ENCODE assay signal across 16 cellular contexts in genomic region chr15:49823987-49824538, GRCh38.
DNase-seq lines count a peak whose midpoint lies in the region; ATAC-seq and TF ChIP-seq lines count a peak whose summit lies in the region.
"Had no signal": no experiment of that assay in that cellular context is flagged by ENCODE, and none has a peak within 500 bp of the region (broad histone marks: within the 10 kb centered on the region; RNA-seq: fewer than 3 reads in every experiment).

No MANE protein-coding gene starts in this region.

- H3K4me3 ChIP-seq in PC-3 (ENCODE audit: low read length) (no peak overlapping the region), mesenchymal stem cell (ENCODE audit: insufficient read depth in 1 of 2, low read depth in 1 of 2, low read length in 2 of 2) (no peak overlapping the region)
- H3K4me3 ChIP-seq: GM23248 had no signal

- H3K9ac ChIP-seq in PC-3 (ENCODE audit: low read length) (peak overlapping the region; percentile 45), mesenchymal stem cell (ENCODE audit: low read length) (no peak overlapping the region)
- H3K9ac ChIP-seq: GM23248 had no signal

- H2BK120ac ChIP-seq in mesenchymal stem cell (ENCODE audit: low read depth, low read length): no peak overlapping the region

- H3K9me3 ChIP-seq in PC-3 (ENCODE audit: low read length) (no peaks in the 10 kb centered on the region), mesenchymal stem cell (ENCODE audit: control insufficient read depth, low read length) (peaks cover 8% of the 10 kb centered on the region)
- H3K9me3 ChIP-seq: BE2C had no signal

- no peak overlapping the region for H2AK5ac ChIP-seq in mesenchymal stem cell (ENCODE audit: low read length, severe bottlenecking)

- H2BK15ac ChIP-seq in mesenchymal stem cell (ENCODE audit: low read depth, poor library complexity, severe bottlenecking): no peak overlapping the region

- peak overlapping the region; percentile 19 for H4K8ac ChIP-seq in mesenchymal stem cell (ENCODE audit: low read length)

- H3K9me2 ChIP-seq in PC-3 (replicated peaks; ENCODE audit: low read length): no peaks in the 10 kb centered on the region

- H3K4me2 ChIP-seq in PC-3 (ENCODE audit: low read length): peak overlapping the region; percentile 28; the same call in 1 of the 2 replicates
- no peak overlapping the region for H3K4me2 ChIP-seq in mesenchymal stem cell (ENCODE audit: low read length, poor library complexity, severe bottlenecking)

- H4K20me1 ChIP-seq in PC-3 (ENCODE audit: low read length): no peaks in the 10 kb centered on the region

- peak overlapping the region in 1 of 2 experiments; percentile 85 for H3K18ac ChIP-seq in mesenchymal stem cell (ENCODE audit: low read depth in 1 of 2, low read length in 2 of 2)

- H2BK5ac ChIP-seq in mesenchymal stem cell (ENCODE audit: low read depth, low read length, poor library complexity, severe bottlenecking): no peak overlapping the region

- no peak overlapping the region for H3K23ac ChIP-seq in mesenchymal stem cell (ENCODE audit: low read length in 2 of 2)

- DNase-seq in HT-29 (ENCODE audit: low spot score): peak; percentile 83
- peak; percentile 56 for DNase-seq in PC-3
- no peak for DNase-seq in mesenchymal stem cell
- DNase-seq in activated effector memory CD4-positive, alpha-beta T cell treated with anti-CD3 and anti-CD28 coated beads, Interleukin-2, amount 50 U/mL, for 16 hours: no peak
- no peak for DNase-seq in stimulated activated naive CD4-positive, alpha-beta T cell treated with Interleukin-2 at 50 U/mL for 16 hours (lab: John Stamatoyannopoulos, UW)
- DNase-seq: BE2C; CD4-positive, alpha-beta memory T cell; DMS153; DMS79 treated with DMSO at 0.1 percent for 48 hours; GF-D8; GM23248 had no signal

- no peaks in the 10 kb centered on the region for H3K79me1 ChIP-seq in mesenchymal stem cell (replicated peaks; ENCODE audit: low read length, poor library complexity, severe bottlenecking)

- peaks cover 19% of the 10 kb centered on the region for H3K4me1 ChIP-seq in PC-3 (ENCODE audit: insufficient read depth, low read length)
- H3K4me1 ChIP-seq in mesenchymal stem cell (ENCODE audit: control insufficient read depth, insufficient read depth, low read depth, low read length): no peaks in the 10 kb centered on the region
- H3K4me1 ChIP-seq: BE2C had no signal

- 84% methylated on average over 4 of the region's 4 CpGs for WGBS in mesenchymal stem cell

- CTCF ChIA-PET in PC-3 (lab: Charles Lee): no interaction called here

- no peaks in the 10 kb centered on the region for H3K79me2 ChIP-seq in PC-3 (ENCODE audit: low read length)

- H2AFZ ChIP-seq in PC-3 (ENCODE audit: low read length) (no peak overlapping the region), mesenchymal stem cell (ENCODE audit: low read depth, low read length) (no peak overlapping the region)
- H2AFZ ChIP-seq: GM23248 had no signal

- H4K91ac ChIP-seq in mesenchymal stem cell (ENCODE audit: low read length): no peak overlapping the region

- BruUV-seq in PC-3 (replicated peaks; lab: Mats Ljungman, UMichigan): no TSS peak

- H2BK12ac ChIP-seq in mesenchymal stem cell (ENCODE audit: low read length in 2 of 2): peak overlapping the region in 1 of 2 experiments; percentile 54

- POLR2A ChIA-PET in PC-3 (lab: Charles Lee; ENCODE audit: unreplicated experiment): no interaction called here

- H3K36me3 ChIP-seq in PC-3 (ENCODE audit: low read depth, low read length): no peaks in the 10 kb centered on the region
- H3K36me3 ChIP-seq in mesenchymal stem cell (ENCODE audit: control insufficient read depth in 1 of 2, insufficient read depth in 2 of 2, low read depth in 1 of 2, low read length in 2 of 2): no peaks in the 10 kb centered on the region
- H3K36me3 ChIP-seq: BE2C had no signal

- no peak overlapping the region for H3K4ac ChIP-seq in mesenchymal stem cell (ENCODE audit: low read depth in 1 of 2, low read length in 2 of 2)

- H3K14ac ChIP-seq in mesenchymal stem cell (ENCODE audit: low read length in 2 of 2): no peak overlapping the region

- no peaks in the 10 kb centered on the region for H3F3A ChIP-seq in PC-3 (ENCODE audit: low read length, unreplicated experiment)

- TF ChIP-seq CTCF in PC-3 (conservative IDR thresholded peaks at IDR 0.05; ENCODE audit: low read depth, low read length): no peak

- H3K27ac ChIP-seq in PC-3 (ENCODE audit: low read length) (peak overlapping the region; percentile 81), mesenchymal stem cell (ENCODE audit: low read length, poor library complexity, severe bottlenecking) (no peak overlapping the region)
- H3K27ac ChIP-seq: C4-2B, GM23248, HL-60 had no signal

- H3K27me3 ChIP-seq in PC-3 (ENCODE audit: low read length) (no peaks in the 10 kb centered on the region), mesenchymal stem cell (ENCODE audit: control insufficient read depth in 1 of 2, insufficient read depth in 1 of 2, low read length in 2 of 2) (no peaks in the 10 kb centered on the region)
- H3K27me3 ChIP-seq: BE2C had no signal

- ATAC-seq in PC-3 (peak; percentile 96), GM21723 (IDR thresholded peaks at IDR 0.05; ENCODE audit: unreplicated experiment) (no peak), GM18520 (IDR thresholded peaks at IDR 0.05; ENCODE audit: unreplicated experiment) (no peak)
- ATAC-seq: HCT116 had no signal

- intact Hi-C loops in PC-3 (cut with micrococcal nuclease): loop anchor here (1.0 kb wide), 1 partner anchor 24 kb away; no protein-coding TSS in a partner anchor

Comparison
In these comparisons a context has a peak if more than half of its experiments do, and no peak if none do; other contexts are left out.
1. DNase-seq: peak in HT-29 (single experiment) and PC-3 (single experiment); none in mesenchymal stem cell (single experiment), activated effector memory CD4-positive, alpha-beta T cell treated with anti-CD3 and anti-CD28 coated beads, Interleukin-2, amount 50 U/mL, for 16 hours (single experiment) and stimulated activated naive CD4-positive, alpha-beta T cell treated with Interleukin-2 at 50 U/mL for 16 hours (single experiment).